ENCODE assay signal across 11 cellular contexts in genomic region chr2:209496586-209496982, GRCh38.
DNase-seq lines count a peak whose midpoint lies in the region; ATAC-seq and TF ChIP-seq lines count a peak whose summit lies in the region.
"Had no signal": no experiment of that assay in that cellular context is flagged by ENCODE, and none has a peak within 500 bp of the region (broad histone marks: within the 10 kb centered on the region; RNA-seq: fewer than 3 reads in every experiment).

No MANE protein-coding gene starts in this region.

- H2BK120ac ChIP-seq in trophoblast cell (ENCODE audit: insufficient read depth, low read length, poor library complexity), result peak overlapping the region; percentile 1

- peak; percentile 36 for DNase-seq in AG20443 (ENCODE audit: low spot score)
- DNase-seq in RWPE2 (ENCODE audit: low spot score), result no peak
- DNase-seq in fibroblast of peridontal ligament (ENCODE audit: extremely low read depth), result peak; percentile 29
- no peak for DNase-seq in trophoblast cell
- no peak for DNase-seq in globus pallidus (ENCODE audit: low spot score)
- DNase-seq in T-helper 2 cell, result no peak
- no peak for DNase-seq in left colon
- DNase-seq in NCI-H524 treated with DMSO at 0.1 percent for 48 hours (lab: John Stamatoyannopoulos, UW), result no peak
- DNase-seq: activated CD4-positive, alpha-beta memory T cell treated with anti-CD3 and anti-CD28 coated beads for 36 hours; stimulated activated naive CD4-positive, alpha-beta T cell had no signal

- H3K4me2 ChIP-seq in trophoblast cell (ENCODE audit: low read length), result no peak overlapping the region

- H3K4me3 ChIP-seq in RWPE2 (ENCODE audit: severe bottlenecking), result no peak overlapping the region
- H3K4me3 ChIP-seq in trophoblast cell (ENCODE audit: low read depth, low read length), result no peak overlapping the region
- H3K4me3 ChIP-seq: GM12878 had no signal

- H2AFZ ChIP-seq in trophoblast cell (ENCODE audit: insufficient read depth, low read length, poor library complexity), result no peak overlapping the region

- no peak overlapping the region for H3K14ac ChIP-seq in trophoblast cell (ENCODE audit: low read length)

- no peaks in the 10 kb centered on the region for H3K36me3 ChIP-seq in RWPE2 (ENCODE audit: low read depth)
- peaks cover 0 to 6% of the 10 kb centered on the region in 2 experiments for H3K36me3 ChIP-seq in trophoblast cell (ENCODE audit: control insufficient read depth in 1 of 2, insufficient read depth in 2 of 2, low read length in 2 of 2)

- no peaks in the 10 kb centered on the region for H3K79me2 ChIP-seq in trophoblast cell (ENCODE audit: control insufficient read depth, insufficient read depth, low read length, poor library complexity)

- H2AK5ac ChIP-seq in trophoblast cell (ENCODE audit: low read length), result no peak overlapping the region

- peaks cover 5% of the 10 kb centered on the region for H3K79me1 ChIP-seq in trophoblast cell (ENCODE audit: low read length)

- peaks cover 18% of the 10 kb centered on the region for H3K4me1 ChIP-seq in RWPE2 (ENCODE audit: insufficient read depth, poor library complexity, severe bottlenecking)
- H3K4me1 ChIP-seq in trophoblast cell (ENCODE audit: control insufficient read depth in 1 of 2, insufficient read depth in 2 of 2, low read length in 2 of 2), result peaks cover 3 to 5% of the 10 kb centered on the region in 2 experiments

- H4K8ac ChIP-seq in trophoblast cell (ENCODE audit: low read depth, low read length), result peak overlapping the region; percentile 44

- ATAC-seq in RWPE2 (ENCODE audit: low read depth) (peak; percentile 3; the same call in 1 of the 3 replicates), left colon (no peak)
- ATAC-seq: GM12878 had no signal

- H2BK5ac ChIP-seq in trophoblast cell (ENCODE audit: low read depth, low read length, poor library complexity), result peak overlapping the region; percentile 6

- no peak overlapping the region for H2BK12ac ChIP-seq in trophoblast cell (ENCODE audit: low read length)

- no peak overlapping the region for H3K9ac ChIP-seq in trophoblast cell (ENCODE audit: low read length)

- no peak overlapping the region for H3K4ac ChIP-seq in trophoblast cell (ENCODE audit: low read depth, low read length)

- peak overlapping the region; percentile 15 for H4K91ac ChIP-seq in trophoblast cell (ENCODE audit: low read depth, low read length)

- intact Hi-C loops in left colon (cut with DNase I, micrococcal nuclease), result no loop called here

- no peak overlapping the region for H3K23ac ChIP-seq in trophoblast cell (ENCODE audit: low read length)

- H3K27me3 ChIP-seq in RWPE2 (ENCODE audit: insufficient read depth, poor library complexity, severe bottlenecking) (no peaks in the 10 kb centered on the region), trophoblast cell (ENCODE audit: insufficient read depth, low read length) (no peaks in the 10 kb centered on the region)

- H3K9me3 ChIP-seq in RWPE2 (ENCODE audit: severe bottlenecking) (peaks cover 1% of the 10 kb centered on the region), trophoblast cell (ENCODE audit: insufficient read depth, low read depth, low read length) (peaks cover 6% of the 10 kb centered on the region)

- no peak for TF ChIP-seq CTCF in RWPE2 (IDR thresholded peaks at IDR 0.05; ENCODE audit: poor library complexity, severe bottlenecking)

- H4K12ac ChIP-seq in trophoblast cell (ENCODE audit: low read depth, low read length), result no peak overlapping the region

- no peak overlapping the region for H3K18ac ChIP-seq in trophoblast cell (ENCODE audit: low read length)

- H3K27ac ChIP-seq in RWPE2 (ENCODE audit: poor library complexity, severe bottlenecking), result peak overlapping the region; percentile 93
- peak overlapping the region; percentile 80 for H3K27ac ChIP-seq in trophoblast cell (ENCODE audit: low read depth, low read length)

Comparison
In these comparisons a context has a peak if more than half of its experiments do, and no peak if none do; other contexts are left out.
1. DNase-seq: peak in AG20443 (single experiment) and fibroblast of peridontal ligament (single experiment); none in RWPE2 (single experiment), trophoblast cell (0 of 2), globus pallidus (single experiment), T-helper 2 cell (0 of 5), left colon (0 of 2) and NCI-H524 treated with DMSO at 0.1 percent for 48 hours (single experiment).